ENCODE assay signal across 14 cellular contexts in the genomic region with DNA sequence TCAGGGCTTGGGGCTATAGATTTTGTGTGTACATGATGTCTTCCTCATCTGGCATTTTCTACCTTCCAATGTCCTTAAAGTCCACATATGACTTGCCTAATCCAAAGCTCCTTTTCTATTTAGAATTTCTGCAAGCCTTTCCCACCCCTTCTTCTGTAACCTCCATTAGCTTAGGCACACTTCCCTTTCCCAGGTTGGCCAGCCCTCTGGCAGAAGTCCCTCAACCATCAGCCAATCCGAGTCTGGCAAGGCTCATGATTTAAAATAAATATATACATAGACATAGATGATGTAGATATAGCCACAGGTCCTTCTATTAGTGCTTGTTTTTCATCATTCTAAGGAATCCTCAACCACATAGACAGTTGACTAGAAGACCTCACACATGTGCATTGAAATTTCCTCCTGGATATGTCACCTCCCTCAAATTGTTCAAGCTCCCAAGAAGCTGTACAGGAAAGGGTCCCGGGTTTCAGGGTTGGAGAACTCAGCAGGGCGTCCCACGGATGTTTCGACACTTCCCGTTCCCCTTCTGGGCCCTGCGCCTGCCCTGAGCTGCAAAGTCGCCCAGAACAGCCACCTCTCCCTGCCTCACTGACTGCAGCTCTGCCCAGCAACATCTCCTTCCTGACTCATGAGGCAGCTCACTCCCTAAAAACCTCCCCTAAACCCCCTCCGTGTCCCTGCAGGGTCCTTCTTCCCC. TPM values are rescaled to one million over a fixed set of nuclear protein-coding genes. Genes with fewer than 3 reads are reported as not detected.
DNase-seq lines count a peak whose midpoint lies in the region; ATAC-seq, FAIRE-seq and TF ChIP-seq lines count a peak whose summit lies in the region.
"Had no signal": no experiment of that assay in that cellular context is flagged by ENCODE, and none has a peak within 500 bp of the region (broad histone marks: within the 10 kb centered on the region; RNA-seq: fewer than 3 reads in every experiment).

No MANE protein-coding gene starts in this region.

- no peaks in the 10 kb centered on the region for H3K9me3 ChIP-seq in HepG2 (ENCODE audit: low read length)
- H3K9me3 ChIP-seq in upper lobe of right lung = no peaks in the 10 kb centered on the region
- H3K9me3 ChIP-seq: vagina had no signal

- H3K4me1 ChIP-seq in HepG2 (ENCODE audit: insufficient read depth, low read length) (no peaks in the 10 kb centered on the region), upper lobe of right lung (no peaks in the 10 kb centered on the region)
- H3K4me1 ChIP-seq: parathyroid adenoma, vagina had no signal

- no peak for FAIRE-seq in HepG2 (lab: Jason Lieb, UNC)
- FAIRE-seq: endometrium had no signal

- no peak overlapping the region for H3K4me3 Mint-ChIP-seq in activated CD8-positive, alpha-beta T cell treated with anti-CD3 and anti-CD28 coated beads for 36 hours
- H3K4me3 Mint-ChIP-seq: activated CD4-positive, alpha-beta memory T cell treated with anti-CD3 and anti-CD28 coated beads for 36 hours had no signal

- no peak for TF ChIP-seq RAD21 in HepG2 (CRISPR knock-in tag; IDR thresholded peaks at IDR 0.05)

- no peak overlapping the region for H3K9ac ChIP-seq in HepG2 (ENCODE audit: insufficient read depth, low read depth, low read length)
- H3K9ac ChIP-seq: parathyroid adenoma had no signal

- WGBS in HepG2 (ENCODE audit: low lambda C conversion rate) = 4% methylated on average over 9 of the region's 9 CpGs

- CTCF ChIA-PET in HepG2 (lab: Yijun Ruan, JAX; ENCODE audit: low intra/inter-chr PET ratio, low total read pairs) = no interaction called here
- CTCF ChIA-PET in activated CD8-positive, alpha-beta T cell treated with anti-CD3 and anti-CD28 coated beads for 36 hours (lab: Charles Lee) = interaction anchor here (0.8 to 2.1 kb wide), 2 partner anchors 100 to 386 kb away, joined by 3 to 8 read pairs; no protein-coding TSS in a partner anchor

- in situ Hi-C loops in HepG2 (cut with HindIII; ENCODE audit: extremely low pct_ligation_motif_present, low pct_unique_long_range_greater_than_20kb) = loop anchor here (5.0 to 10.0 kb wide), 2 partner anchors 98 to 346 kb away; no protein-coding TSS in a partner anchor

- intact Hi-C loops in HepG2 (cut with micrococcal nuclease; ENCODE audit: unreplicated experiment) = loop anchor here (5.0 kb wide), 1 partner anchor 98 kb away; no protein-coding TSS in a partner anchor
- intact Hi-C loops in upper lobe of right lung (cut with DNase I) = no loop called here
- intact Hi-C loops in activated CD8-positive, alpha-beta T cell treated with anti-CD3 and anti-CD28 coated beads for 36 hours (cut with micrococcal nuclease) = loop anchor here (5.0 kb wide), 1 partner anchor 98 kb away; no protein-coding TSS in a partner anchor

- H3K27ac ChIP-seq in caudate nucleus (ENCODE audit: low read depth, low read length) = peak overlapping the region; percentile 7
- no peak overlapping the region for H3K27ac ChIP-seq in HepG2 (ENCODE audit: extremely low read length, insufficient read depth, low read length)
- peak overlapping the region; percentile 63 for H3K27ac ChIP-seq in upper lobe of right lung
- H3K27ac ChIP-seq: parathyroid adenoma, RWPE1, vagina had no signal

- peaks cover 2% of the 10 kb centered on the region for H3K27me3 Mint-ChIP-seq in activated CD8-positive, alpha-beta T cell treated with anti-CD3 and anti-CD28 coated beads for 36 hours
- H3K27me3 Mint-ChIP-seq: activated CD4-positive, alpha-beta memory T cell treated with anti-CD3 and anti-CD28 coated beads for 36 hours had no signal

- H2AFZ ChIP-seq in HepG2 (ENCODE audit: low read length) = peak overlapping the region; percentile 54
- H2AFZ ChIP-seq: parathyroid adenoma had no signal

- H3K4me3 ChIP-seq in HepG2 (replicated peaks in 1 of 3; ENCODE audit: insufficient read depth in 1 of 3, low read depth in 2 of 3, low read length in 3 of 3) (no peak overlapping the region), upper lobe of right lung (no peak overlapping the region)
- H3K4me3 ChIP-seq: vagina had no signal

- no TSS peak for BruUV-seq in HepG2 (replicated peaks; lab: Mats Ljungman, UMichigan)

- no peaks in the 10 kb centered on the region for H3K9me3 Mint-ChIP-seq in activated CD8-positive, alpha-beta T cell treated with anti-CD3 and anti-CD28 coated beads for 36 hours
- H3K9me3 Mint-ChIP-seq: activated CD4-positive, alpha-beta memory T cell treated with anti-CD3 and anti-CD28 coated beads for 36 hours had no signal

- no peaks in the 10 kb centered on the region for H3K79me2 ChIP-seq in HepG2 (ENCODE audit: insufficient read depth, low read length)
- H3K79me2 ChIP-seq: parathyroid adenoma had no signal

- peaks cover 3% of the 10 kb centered on the region for H3K4me1 Mint-ChIP-seq in activated CD8-positive, alpha-beta T cell treated with anti-CD3 and anti-CD28 coated beads for 36 hours (ENCODE audit: low read depth)

- TF ChIP-seq CTCF in HepG2 (CRISPR knock-in tag; IDR thresholded peaks at IDR 0.05) (no peak), upper lobe of right lung (IDR thresholded peaks at IDR 0.05) (no peak)
- no peak for TF ChIP-seq CTCF in activated CD8-positive, alpha-beta T cell treated with anti-CD3 and anti-CD28 coated beads for 36 hours (IDR thresholded peaks at IDR 0.05)

- peaks cover 0 to 3% of the 10 kb centered on the region in 2 experiments; a peak in 1 of 5 replicates for H3K27me3 ChIP-seq in HepG2 (ENCODE audit: control insufficient read depth in 1 of 2, insufficient read depth in 2 of 2, low read length in 2 of 2)
- no peaks in the 10 kb centered on the region for H3K27me3 ChIP-seq in upper lobe of right lung
- H3K27me3 ChIP-seq: vagina had no signal

- H4K20me1 ChIP-seq in HepG2 (ENCODE audit: insufficient read depth, low read length) = no peaks in the 10 kb centered on the region

- no peak overlapping the region for H3K27ac Mint-ChIP-seq in activated CD8-positive, alpha-beta T cell treated with anti-CD3 and anti-CD28 coated beads for 36 hours
- H3K27ac Mint-ChIP-seq: activated CD4-positive, alpha-beta memory T cell treated with anti-CD3 and anti-CD28 coated beads for 36 hours had no signal

- ATAC-seq in HepG2 = peak; percentile 54; the same call in 2 of the 3 replicates
- peak; percentile 97 for ATAC-seq in upper lobe of right lung
- ATAC-seq in activated CD8-positive, alpha-beta T cell treated with anti-CD3 and anti-CD28 coated beads for 36 hours = no peak

- TF ChIP-seq EP300 in HepG2 (IDR thresholded peaks at IDR 0.05; ENCODE audit: low read depth in 2 of 2, low read length in 2 of 2) = no peak
- TF ChIP-seq EP300 in HepG2 (CRISPR knock-in tag; IDR thresholded peaks at IDR 0.05; ENCODE audit: borderline replicate concordance) = no peak

- H3K36me3 ChIP-seq in HepG2 (replicated peaks in 1 of 2; ENCODE audit: control insufficient read depth in 1 of 2, insufficient read depth in 2 of 2, low read length in 2 of 2) (no peaks in the 10 kb centered on the region), upper lobe of right lung (no peaks in the 10 kb centered on the region)
- H3K36me3 ChIP-seq: vagina had no signal

- no peak for TF ChIP-seq POLR2A in HepG2 (IDR thresholded peaks at IDR 0.05; ENCODE audit: insufficient read depth in 1 of 2, low read depth in 2 of 2, low read length in 2 of 2)

- H3K36me3 Mint-ChIP-seq in activated CD8-positive, alpha-beta T cell treated with anti-CD3 and anti-CD28 coated beads for 36 hours (ENCODE audit: low read depth) = no peaks in the 10 kb centered on the region
- H3K36me3 Mint-ChIP-seq: activated CD4-positive, alpha-beta memory T cell treated with anti-CD3 and anti-CD28 coated beads for 36 hours had no signal

- DNase-seq in Kasumi-1 (lab: John Stamatoyannopoulos, UW) = peak; percentile 100
- DNase-seq in caudate nucleus (lab: John Stamatoyannopoulos, UW) = peak in 9 of 61 donors; percentile 8 to 37 (median 14)
- no peak for DNase-seq in HepG2 (ENCODE audit: low spot score)
- DNase-seq in upper lobe of right lung = peak; percentile 85
- DNase-seq in GM19238 (ENCODE audit: insufficient read length, low spot score) = no peak
- DNase-seq in NCI-H1417 (lab: John Stamatoyannopoulos, UW) = no peak
- no peak for DNase-seq in activated CD8-positive, alpha-beta T cell treated with anti-CD3 and anti-CD28 coated beads for 36 hours
- DNase-seq: activated CD4-positive, alpha-beta memory T cell treated with anti-CD3 and anti-CD28 coated beads for 36 hours; DND-41; NCI-H1930 had no signal

- POLR2A ChIA-PET in HepG2 (lab: Yijun Ruan, JAX) = interaction anchor here (0.8 kb wide), 1 partner anchor 12 kb away, joined by 3 read pairs; no protein-coding TSS in a partner anchor
- POLR2A ChIA-PET in activated CD8-positive, alpha-beta T cell treated with anti-CD3 and anti-CD28 coated beads for 36 hours (lab: Charles Lee) = no interaction called here

- no peak overlapping the region for H3K4me2 ChIP-seq in HepG2 (ENCODE audit: low read depth, low read length)

TF ChIP-seq in HepG2, 621 proteins besides CTCF, POLR2A, EP300 and RAD21 (continues in another document):
- TF ChIP-seq, protein P1, sequence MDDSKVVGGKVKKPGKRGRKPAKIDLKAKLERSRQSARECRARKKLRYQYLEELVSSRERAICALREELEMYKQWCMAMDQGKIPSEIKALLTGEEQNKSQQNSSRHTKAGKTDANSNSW (CRISPR knock-in tag; IDR thresholded peaks at IDR 0.05; ENCODE audit: borderline replicate concordance) = no peak

RNA-seq across cellular contexts. Expression of gene PIK3AP1, which starts 20.4 kb away (rescaled TPM):
- total RNA-seq in HepG2 (2016; rRNA removed; fragmentation: Illumina TruSeq; extraction: Trizol) (13.8 and 18.5 TPM in 2 replicates), upper lobe of right lung (65.2 TPM)
- 2.4 and 2.7 TPM in 2 replicates for total RNA-seq in HepG2 (2016; cell fraction: cytosol; rRNA removed; fragmentation: Illumina TruSeq; extraction: Trizol; ENCODE audit: low read depth)
- 12.7 and 17.4 TPM in 2 replicates for total RNA-seq in HepG2 (2016; cell fraction: insoluble cytoplasmic fraction; rRNA removed; fragmentation: Illumina TruSeq; extraction: Trizol)
- 9.7 and 10.0 TPM in 2 replicates for total RNA-seq in HepG2 (2016; cell fraction: membrane; rRNA removed; fragmentation: Illumina TruSeq; extraction: Trizol)
- total RNA-seq in HepG2 (2016; cell fraction: nucleus; rRNA removed; fragmentation: Illumina TruSeq; extraction: Trizol) = 9.3 and 9.7 TPM in 2 replicates
- 3.6 and 4.6 TPM in 2 replicates for polyA plus RNA-seq in HepG2 (2011; rRNA removed)
- polyA plus RNA-seq in HepG2 (2011; cell fraction: cytosol; rRNA removed) = 3.8 and 6.8 TPM in 2 replicates
- 1.4 and 3.6 TPM in 2 replicates for polyA plus RNA-seq in HepG2 (2011; cell fraction: nucleus; rRNA removed)
- 5.0 and 6.6 TPM in 2 replicates for polyA plus RNA-seq in HepG2 (2012)
- 1.0 and 1.1 TPM in 2 replicates for polyA plus RNA-seq in HepG2 (2016; cell fraction: cytosol; fragmentation: Illumina TruSeq; extraction: Trizol; ENCODE audit: low read depth)
- 14.5 and 14.6 TPM in 2 replicates for polyA plus RNA-seq in HepG2 (2016; cell fraction: insoluble cytoplasmic fraction; fragmentation: Illumina TruSeq; extraction: Trizol; ENCODE audit: low read depth)
- 4.6 TPM in 2 replicates for polyA plus RNA-seq in HepG2 (2016; cell fraction: membrane; fragmentation: Illumina TruSeq; extraction: Trizol; ENCODE audit: low read depth)
- 7.6 and 7.8 TPM in 2 replicates for polyA plus RNA-seq in HepG2 (2016; cell fraction: nucleus; fragmentation: Illumina TruSeq; extraction: Trizol; ENCODE audit: insufficient read depth, low read depth)
- 0.63 and 5.2 TPM in 2 replicates for polyA minus RNA-seq in HepG2 (2011; rRNA and poly(A)+ RNA removed; ENCODE audit: low replicate concordance)
- polyA minus RNA-seq in HepG2 (2011; cell fraction: cytosol; rRNA and poly(A)+ RNA removed) = 2.9 and 6.4 TPM in 2 replicates
- 3.2 and 7.1 TPM in 2 replicates for polyA minus RNA-seq in HepG2 (2011; cell fraction: nucleus; rRNA and poly(A)+ RNA removed)
- total RNA-seq in activated CD8-positive, alpha-beta T cell treated with anti-CD3 and anti-CD28 coated beads for 36 hours = 1 to 10 TPM; 4.1 to 4.7 TPM

Comparison
In these comparisons a context has a peak if more than half of its experiments do, and no peak if none do; other contexts are left out.
1. DNase-seq: peak in Kasumi-1 (2 of 2) and upper lobe of right lung (single experiment); none in HepG2 (single experiment), GM19238 (single experiment), NCI-H1417 (0 of 3) and activated CD8-positive, alpha-beta T cell treated with anti-CD3 and anti-CD28 coated beads for 36 hours (single experiment).